Comparison of ENCODE assay signal across 1 cellular context in the genomic region with DNA sequence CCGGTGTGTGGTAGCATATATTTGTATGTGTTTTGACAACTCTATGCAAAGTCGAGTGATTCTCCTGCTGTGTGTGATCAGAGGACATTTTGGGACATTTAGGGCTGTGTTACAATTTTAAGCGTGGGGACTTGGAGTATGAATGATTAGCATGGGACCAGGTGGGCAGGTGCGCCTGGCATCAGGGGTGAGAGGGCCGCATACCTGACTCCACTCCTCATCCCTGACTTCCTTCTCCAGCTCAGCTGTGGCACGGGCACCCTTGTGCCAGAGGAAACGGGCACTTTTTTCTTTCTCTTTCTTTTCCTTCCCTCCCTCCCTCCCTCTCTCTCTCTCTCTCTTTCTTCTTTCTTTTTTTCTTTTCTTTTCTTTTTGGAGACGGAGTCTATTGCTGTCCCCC.
TF ChIP-seq lines count a peak whose summit lies in the region.

No MANE protein-coding gene starts in this region.

TF ChIP-seq in WTC11, 78 proteins besides CTCF, POLR2A, EP300 and RAD21 (continued from another document):
- TF ChIP-seq, protein P1, sequence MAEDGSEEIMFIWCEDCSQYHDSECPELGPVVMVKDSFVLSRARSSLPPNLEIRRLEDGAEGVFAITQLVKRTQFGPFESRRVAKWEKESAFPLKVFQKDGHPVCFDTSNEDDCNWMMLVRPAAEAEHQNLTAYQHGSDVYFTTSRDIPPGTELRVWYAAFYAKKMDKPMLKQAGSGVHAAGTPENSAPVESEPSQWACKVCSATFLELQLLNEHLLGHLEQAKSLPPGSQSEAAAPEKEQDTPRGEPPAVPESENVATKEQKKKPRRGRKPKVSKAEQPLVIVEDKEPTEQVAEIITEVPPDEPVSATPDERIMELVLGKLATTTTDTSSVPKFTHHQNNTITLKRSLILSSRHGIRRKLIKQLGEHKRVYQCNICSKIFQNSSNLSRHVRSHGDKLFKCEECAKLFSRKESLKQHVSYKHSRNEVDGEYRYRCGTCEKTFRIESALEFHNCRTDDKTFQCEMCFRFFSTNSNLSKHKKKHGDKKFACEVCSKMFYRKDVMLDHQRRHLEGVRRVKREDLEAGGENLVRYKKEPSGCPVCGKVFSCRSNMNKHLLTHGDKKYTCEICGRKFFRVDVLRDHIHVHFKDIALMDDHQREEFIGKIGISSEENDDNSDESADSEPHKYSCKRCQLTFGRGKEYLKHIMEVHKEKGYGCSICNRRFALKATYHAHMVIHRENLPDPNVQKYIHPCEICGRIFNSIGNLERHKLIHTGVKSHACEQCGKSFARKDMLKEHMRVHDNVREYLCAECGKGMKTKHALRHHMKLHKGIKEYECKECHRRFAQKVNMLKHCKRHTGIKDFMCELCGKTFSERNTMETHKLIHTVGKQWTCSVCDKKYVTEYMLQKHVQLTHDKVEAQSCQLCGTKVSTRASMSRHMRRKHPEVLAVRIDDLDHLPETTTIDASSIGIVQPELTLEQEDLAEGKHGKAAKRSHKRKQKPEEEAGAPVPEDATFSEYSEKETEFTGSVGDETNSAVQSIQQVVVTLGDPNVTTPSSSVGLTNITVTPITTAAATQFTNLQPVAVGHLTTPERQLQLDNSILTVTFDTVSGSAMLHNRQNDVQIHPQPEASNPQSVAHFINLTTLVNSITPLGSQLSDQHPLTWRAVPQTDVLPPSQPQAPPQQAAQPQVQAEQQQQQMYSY (CRISPR knock-in tag; IDR thresholded peaks at IDR 0.05) = no peak
- no peak for TF ChIP-seq ELF4 (CRISPR knock-in tag; IDR thresholded peaks at IDR 0.05; ENCODE audit: low read depth)
- TF ChIP-seq, protein P2, sequence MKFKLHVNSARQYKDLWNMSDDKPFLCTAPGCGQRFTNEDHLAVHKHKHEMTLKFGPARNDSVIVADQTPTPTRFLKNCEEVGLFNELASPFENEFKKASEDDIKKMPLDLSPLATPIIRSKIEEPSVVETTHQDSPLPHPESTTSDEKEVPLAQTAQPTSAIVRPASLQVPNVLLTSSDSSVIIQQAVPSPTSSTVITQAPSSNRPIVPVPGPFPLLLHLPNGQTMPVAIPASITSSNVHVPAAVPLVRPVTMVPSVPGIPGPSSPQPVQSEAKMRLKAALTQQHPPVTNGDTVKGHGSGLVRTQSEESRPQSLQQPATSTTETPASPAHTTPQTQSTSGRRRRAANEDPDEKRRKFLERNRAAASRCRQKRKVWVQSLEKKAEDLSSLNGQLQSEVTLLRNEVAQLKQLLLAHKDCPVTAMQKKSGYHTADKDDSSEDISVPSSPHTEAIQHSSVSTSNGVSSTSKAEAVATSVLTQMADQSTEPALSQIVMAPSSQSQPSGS (CRISPR knock-in tag; IDR thresholded peaks at IDR 0.05; ENCODE audit: borderline replicate concordance, low read depth) = no peak
- TF ChIP-seq, protein P3, sequence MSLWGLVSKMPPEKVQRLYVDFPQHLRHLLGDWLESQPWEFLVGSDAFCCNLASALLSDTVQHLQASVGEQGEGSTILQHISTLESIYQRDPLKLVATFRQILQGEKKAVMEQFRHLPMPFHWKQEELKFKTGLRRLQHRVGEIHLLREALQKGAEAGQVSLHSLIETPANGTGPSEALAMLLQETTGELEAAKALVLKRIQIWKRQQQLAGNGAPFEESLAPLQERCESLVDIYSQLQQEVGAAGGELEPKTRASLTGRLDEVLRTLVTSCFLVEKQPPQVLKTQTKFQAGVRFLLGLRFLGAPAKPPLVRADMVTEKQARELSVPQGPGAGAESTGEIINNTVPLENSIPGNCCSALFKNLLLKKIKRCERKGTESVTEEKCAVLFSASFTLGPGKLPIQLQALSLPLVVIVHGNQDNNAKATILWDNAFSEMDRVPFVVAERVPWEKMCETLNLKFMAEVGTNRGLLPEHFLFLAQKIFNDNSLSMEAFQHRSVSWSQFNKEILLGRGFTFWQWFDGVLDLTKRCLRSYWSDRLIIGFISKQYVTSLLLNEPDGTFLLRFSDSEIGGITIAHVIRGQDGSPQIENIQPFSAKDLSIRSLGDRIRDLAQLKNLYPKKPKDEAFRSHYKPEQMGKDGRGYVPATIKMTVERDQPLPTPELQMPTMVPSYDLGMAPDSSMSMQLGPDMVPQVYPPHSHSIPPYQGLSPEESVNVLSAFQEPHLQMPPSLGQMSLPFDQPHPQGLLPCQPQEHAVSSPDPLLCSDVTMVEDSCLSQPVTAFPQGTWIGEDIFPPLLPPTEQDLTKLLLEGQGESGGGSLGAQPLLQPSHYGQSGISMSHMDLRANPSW (CRISPR knock-in tag; conservative IDR thresholded peaks at IDR 0.05; ENCODE audit: low read depth) = no peak
- TF ChIP-seq ZNF219 (CRISPR knock-in tag; IDR thresholded peaks at IDR 0.05; ENCODE audit: borderline replicate concordance) = no peak
- TF ChIP-seq, protein P4, sequence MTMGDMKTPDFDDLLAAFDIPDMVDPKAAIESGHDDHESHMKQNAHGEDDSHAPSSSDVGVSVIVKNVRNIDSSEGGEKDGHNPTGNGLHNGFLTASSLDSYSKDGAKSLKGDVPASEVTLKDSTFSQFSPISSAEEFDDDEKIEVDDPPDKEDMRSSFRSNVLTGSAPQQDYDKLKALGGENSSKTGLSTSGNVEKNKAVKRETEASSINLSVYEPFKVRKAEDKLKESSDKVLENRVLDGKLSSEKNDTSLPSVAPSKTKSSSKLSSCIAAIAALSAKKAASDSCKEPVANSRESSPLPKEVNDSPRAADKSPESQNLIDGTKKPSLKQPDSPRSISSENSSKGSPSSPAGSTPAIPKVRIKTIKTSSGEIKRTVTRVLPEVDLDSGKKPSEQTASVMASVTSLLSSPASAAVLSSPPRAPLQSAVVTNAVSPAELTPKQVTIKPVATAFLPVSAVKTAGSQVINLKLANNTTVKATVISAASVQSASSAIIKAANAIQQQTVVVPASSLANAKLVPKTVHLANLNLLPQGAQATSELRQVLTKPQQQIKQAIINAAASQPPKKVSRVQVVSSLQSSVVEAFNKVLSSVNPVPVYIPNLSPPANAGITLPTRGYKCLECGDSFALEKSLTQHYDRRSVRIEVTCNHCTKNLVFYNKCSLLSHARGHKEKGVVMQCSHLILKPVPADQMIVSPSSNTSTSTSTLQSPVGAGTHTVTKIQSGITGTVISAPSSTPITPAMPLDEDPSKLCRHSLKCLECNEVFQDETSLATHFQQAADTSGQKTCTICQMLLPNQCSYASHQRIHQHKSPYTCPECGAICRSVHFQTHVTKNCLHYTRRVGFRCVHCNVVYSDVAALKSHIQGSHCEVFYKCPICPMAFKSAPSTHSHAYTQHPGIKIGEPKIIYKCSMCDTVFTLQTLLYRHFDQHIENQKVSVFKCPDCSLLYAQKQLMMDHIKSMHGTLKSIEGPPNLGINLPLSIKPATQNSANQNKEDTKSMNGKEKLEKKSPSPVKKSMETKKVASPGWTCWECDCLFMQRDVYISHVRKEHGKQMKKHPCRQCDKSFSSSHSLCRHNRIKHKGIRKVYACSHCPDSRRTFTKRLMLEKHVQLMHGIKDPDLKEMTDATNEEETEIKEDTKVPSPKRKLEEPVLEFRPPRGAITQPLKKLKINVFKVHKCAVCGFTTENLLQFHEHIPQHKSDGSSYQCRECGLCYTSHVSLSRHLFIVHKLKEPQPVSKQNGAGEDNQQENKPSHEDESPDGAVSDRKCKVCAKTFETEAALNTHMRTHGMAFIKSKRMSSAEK (CRISPR knock-in tag; IDR thresholded peaks at IDR 0.05; ENCODE audit: borderline replicate concordance) = no peak
- TF ChIP-seq, protein P5, sequence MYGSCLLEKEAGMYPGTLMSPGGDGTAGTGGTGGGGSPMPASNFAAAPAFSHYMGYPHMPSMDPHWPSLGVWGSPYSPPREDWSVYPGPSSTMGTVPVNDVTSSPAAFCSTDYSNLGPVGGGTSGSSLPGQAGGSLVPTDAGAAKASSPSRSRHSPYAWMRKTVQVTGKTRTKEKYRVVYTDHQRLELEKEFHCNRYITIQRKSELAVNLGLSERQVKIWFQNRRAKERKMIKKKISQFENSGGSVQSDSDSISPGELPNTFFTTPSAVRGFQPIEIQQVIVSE (CRISPR knock-in tag; IDR thresholded peaks at IDR 0.05; ENCODE audit: borderline replicate concordance) = no peak
TF ChIP-seq in WTC11: peak in this region for 0.
